8 cellular contexts compared by ENCODE assay signal in genomic region chr5:157857821-157858526, GRCh38. TPM values are rescaled to one million over a fixed set of nuclear protein-coding genes. Genes with fewer than 3 reads are reported as not detected.
DNase-seq lines count a peak whose midpoint lies in the region; ATAC-seq and TF ChIP-seq lines count a peak whose summit lies in the region.

No MANE protein-coding gene starts in this region.

- peak overlapping the region; percentile 88 for H3K9ac ChIP-seq in MM.1S (ENCODE audit: low read length)
- peak overlapping the region; percentile 87 for H3K9ac ChIP-seq in iPS-15b (ENCODE audit: low read depth, low read length)

- peaks cover 15% of the 10 kb centered on the region for H4K20me1 ChIP-seq in MM.1S (ENCODE audit: insufficient read depth, low read length)

- 2 to 5% (median 4%) methylated on average over 5 of the region's 5 CpGs for WGBS in adrenal gland, 4 donors
- 0 to 4% (median 1%) methylated on average over 5 of the region's 5 CpGs for WGBS in spleen, 5 donors

- H3K4me2 ChIP-seq in MM.1S (ENCODE audit: low read depth, low read length), result peak overlapping the region; percentile 92

- H3K27me3 ChIP-seq in MM.1S (replicated peaks; ENCODE audit: insufficient read depth, low read length) (no peaks in the 10 kb centered on the region), adrenal gland (no peaks in the 10 kb centered on the region), iPS-15b (ENCODE audit: control insufficient read depth, insufficient read depth, low read length) (no peaks in the 10 kb centered on the region), spleen (replicated peaks in 1 of 7) (no peaks in the 10 kb centered on the region)

- H3K27ac ChIP-seq in MM.1S (ENCODE audit: low read length) (peak overlapping the region; percentile 38; the same call in 1 of the 2 replicates), adrenal gland (peak overlapping the region in 4 of 5 donors; percentile 82 to 88 (median 84)), spleen (peak overlapping the region; percentile 81 to 95 (median 91))

- H3F3A ChIP-seq in MM.1S (ENCODE audit: insufficient read depth, low read length), result peaks cover 37% of the 10 kb centered on the region

- intact Hi-C loops in adrenal gland (cut with DNase I) (no loop called here), spleen (cut with DNase I; ENCODE audit: low total_unique reads) (no loop called here)

- no peak for TF ChIP-seq CTCF in MM.1S (IDR thresholded peaks at IDR 0.05; ENCODE audit: low read length)
- no peak for TF ChIP-seq CTCF in adrenal gland (IDR thresholded peaks at IDR 0.05)
- TF ChIP-seq CTCF in spleen (IDR thresholded peaks at IDR 0.05 in 8 of 11, conservative IDR thresholded peaks at IDR 0.05 in 3 of 11), result no peak

- no peaks in the 10 kb centered on the region for H3K9me2 ChIP-seq in MM.1S (replicated peaks; ENCODE audit: insufficient read depth, low read length)

- DNase-seq in EL (peak; percentile 25), MM.1S (no peak), adrenal gland (no peak), spleen (no peak), NCI-H187 (lab: John Stamatoyannopoulos, UW) (no peak), NCI-H446 treated with DMSO at 0.1 percent for 48 hours (lab: John Stamatoyannopoulos, UW) (no peak)

- H2AFZ ChIP-seq in MM.1S (ENCODE audit: low read length), result peak overlapping the region; percentile 73; the same call in 1 of the 2 replicates

- peaks cover 63% of the 10 kb centered on the region for H3K79me2 ChIP-seq in MM.1S (ENCODE audit: low read length)

- H3K9me3 ChIP-seq in MM.1S (replicated peaks; ENCODE audit: insufficient read depth, low read length), result no peaks in the 10 kb centered on the region
- no peaks in the 10 kb centered on the region for H3K9me3 ChIP-seq in adrenal gland (replicated peaks in 1 of 3)
- no peaks in the 10 kb centered on the region for H3K9me3 ChIP-seq in iPS-15b (ENCODE audit: control insufficient read depth, insufficient read depth, low read length)
- H3K9me3 ChIP-seq in spleen, result no peaks in the 10 kb centered on the region

- H3K4me1 ChIP-seq in MM.1S (ENCODE audit: low read length) (peaks cover 47% of the 10 kb centered on the region), adrenal gland (replicated peaks in 1 of 2) (peaks cover 0 to 44% of the 10 kb centered on the region in 2 donors), iPS-15b (ENCODE audit: control insufficient read depth, insufficient read depth, low read length) (peaks cover 12% of the 10 kb centered on the region), spleen (peaks cover 14 to 69% (median 49%) of the 10 kb centered on the region in 6 donors)

- ATAC-seq in GM21723 (IDR thresholded peaks at IDR 0.05; ENCODE audit: unreplicated experiment), result no peak

- TF ChIP-seq POLR2A in adrenal gland (IDR thresholded peaks at IDR 0.05) (no peak), spleen (IDR thresholded peaks at IDR 0.05) (no peak)

- H3K36me3 ChIP-seq in MM.1S (replicated peaks; ENCODE audit: insufficient read depth, low read length), result 0 out of 2 replicates have a peak, but pooled peaks cover 4% of the 10 kb centered on the region
- no peaks in the 10 kb centered on the region for H3K36me3 ChIP-seq in adrenal gland (replicated peaks in 1 of 2)
- no peaks in the 10 kb centered on the region for H3K36me3 ChIP-seq in iPS-15b (ENCODE audit: control insufficient read depth, insufficient read depth, low read length)
- H3K36me3 ChIP-seq in spleen, result peaks cover 0 to 10% (median 0%) of the 10 kb centered on the region in 6 donors

- H3K4me3 ChIP-seq in MM.1S (ENCODE audit: low read length), result peak overlapping the region; percentile 93
- peak overlapping the region; percentile 57 to 76 (median 72) for H3K4me3 ChIP-seq in adrenal gland
- peak overlapping the region; percentile 93 for H3K4me3 ChIP-seq in iPS-15b (ENCODE audit: low read depth, low read length)
- H3K4me3 ChIP-seq in spleen, result peak overlapping the region; percentile 51 to 95 (median 88)

RNA-seq across cellular contexts. Expression of gene CLINT1, which starts 1.0 kb away (rescaled TPM):
- total RNA-seq in adrenal gland (10 to 100 TPM; 48.3 to 76.3 (median 64.7) TPM), spleen (100 to 1,000 TPM in 3 of 7 donors, 10 to 100 TPM in 4; 54.7 to 130 (median 68.7) TPM)
- polyA plus RNA-seq in adrenal gland (100 to 1,000 TPM in 1 of 3 donors, 10 to 100 TPM in 2; 17.1 to 101 (median 19.9) TPM), spleen (10 to 100 TPM; 26.7 to 29.4 (median 28.3) TPM)

Comparison
In these comparisons a context has a peak if more than half of its experiments do, and no peak if none do; other contexts are left out.
1. H3K27ac ChIP-seq: peak in every context shown above with its lines; median percentile 91 in spleen; 84 in adrenal gland; 38 in MM.1S.